In the genomic region with DNA sequence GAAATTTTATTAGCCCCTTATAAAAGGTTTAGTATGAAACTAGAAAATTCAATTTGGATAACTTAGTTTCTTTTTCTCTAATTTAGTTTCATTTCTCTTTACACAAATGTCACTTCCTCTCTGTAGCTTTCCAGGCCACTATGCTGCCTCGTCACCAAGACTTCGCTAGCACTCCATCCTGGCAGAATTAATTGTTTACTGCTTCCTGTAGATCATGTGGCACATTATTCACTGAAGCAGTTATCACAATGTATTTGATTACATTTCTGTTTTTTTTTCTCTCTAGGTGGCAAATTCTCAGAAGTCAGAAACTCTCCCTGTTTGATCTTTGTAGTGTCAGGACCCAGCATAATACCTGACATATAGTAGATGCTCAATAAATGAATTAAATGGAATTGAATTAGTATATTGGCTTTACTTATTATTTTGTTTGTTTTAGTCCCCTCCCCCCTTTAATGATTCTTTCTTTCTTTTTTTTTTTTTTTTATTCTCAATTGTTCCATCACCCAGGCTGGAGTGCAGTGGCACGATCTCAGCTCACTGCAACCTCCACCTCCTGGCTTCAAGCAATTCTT, we compare ENCODE assay signal across 7 cellular contexts. TPM values are rescaled to one million over a fixed set of nuclear protein-coding genes. Genes with fewer than 3 reads are reported as not detected.
DNase-seq lines count a peak whose midpoint lies in the region; ATAC-seq and TF ChIP-seq lines count a peak whose summit lies in the region.

No MANE protein-coding gene starts in this region.

- peak overlapping the region; percentile 64; the same call in 1 of the 2 replicates for H3K9ac ChIP-seq in OCI-LY3 (ENCODE audit: low read length)

- no peaks in the 10 kb centered on the region for H4K20me1 ChIP-seq in OCI-LY3 (ENCODE audit: insufficient read depth, low read length)

- no peaks in the 10 kb centered on the region for H3K27me3 ChIP-seq in OCI-LY3 (ENCODE audit: low read depth, low read length)
- no peaks in the 10 kb centered on the region for H3K27me3 ChIP-seq in sigmoid colon
- no peaks in the 10 kb centered on the region for H3K27me3 ChIP-seq in prostate gland (replicated peaks; ENCODE audit: insufficient read depth)

- ATAC-seq in GM18909 (IDR thresholded peaks at IDR 0.05; ENCODE audit: poor library complexity, unreplicated experiment), result peak; percentile 88
- ATAC-seq in HG02840 (IDR thresholded peaks at IDR 0.05; ENCODE audit: low FRiP score, unreplicated experiment), result peak; percentile 82

- H3K4me2 ChIP-seq in OCI-LY3 (ENCODE audit: low read length), result peak overlapping the region; percentile 94

- H3K27ac ChIP-seq in OCI-LY3 (ENCODE audit: low read length), result peak overlapping the region; percentile 94
- peak overlapping the region in 2 of 4 donors; percentile 2 to 18 for H3K27ac ChIP-seq in sigmoid colon
- no peak overlapping the region for H3K27ac ChIP-seq in prostate gland

- H3K4me3 ChIP-seq in OCI-LY3 (ENCODE audit: low read length) (peak overlapping the region; percentile 66), sigmoid colon (no peak overlapping the region), prostate gland (no peak overlapping the region)

- intact Hi-C loops in sigmoid colon (cut with DNase I) (no loop called here), prostate gland (cut with DNase I) (no loop called here)

- TF ChIP-seq EP300 in sigmoid colon (IDR thresholded peaks at IDR 0.05), result no peak

- no peak for TF ChIP-seq CTCF in OCI-LY3 (IDR thresholded peaks at IDR 0.05; ENCODE audit: low read depth, low read length)
- TF ChIP-seq CTCF in sigmoid colon (IDR thresholded peaks at IDR 0.05), result no peak
- TF ChIP-seq CTCF in prostate gland (IDR thresholded peaks at IDR 0.05), result no peak

- H2AFZ ChIP-seq in OCI-LY3 (ENCODE audit: low read depth, low read length), result no peak overlapping the region

- H3K9me3 ChIP-seq in OCI-LY3 (ENCODE audit: insufficient read depth, low read length) (no peaks in the 10 kb centered on the region), sigmoid colon (no peaks in the 10 kb centered on the region), prostate gland (no peaks in the 10 kb centered on the region)

- H3K4me1 ChIP-seq in OCI-LY3 (ENCODE audit: low read length), result peaks cover 37% of the 10 kb centered on the region
- no peaks in the 10 kb centered on the region for H3K4me1 ChIP-seq in sigmoid colon
- H3K4me1 ChIP-seq in prostate gland (replicated peaks), result no peaks in the 10 kb centered on the region

- DNase-seq in central memory CD4-positive, alpha-beta T cell, result peak; percentile 69
- DNase-seq in EL (no peak), sigmoid colon (no peak), prostate gland (ENCODE audit: low spot score) (no peak)

- no peaks in the 10 kb centered on the region for H3K79me2 ChIP-seq in OCI-LY3 (ENCODE audit: low read length)

- TF ChIP-seq POLR2A in sigmoid colon (IDR thresholded peaks at IDR 0.05) (no peak), prostate gland (IDR thresholded peaks at IDR 0.05) (no peak)

- H3K36me3 ChIP-seq in OCI-LY3 (replicated peaks; ENCODE audit: low read depth, low read length), result no peaks in the 10 kb centered on the region
- H3K36me3 ChIP-seq in sigmoid colon, result no peaks in the 10 kb centered on the region
- H3K36me3 ChIP-seq in prostate gland, result no peaks in the 10 kb centered on the region

- 40 to 55% methylated on average over 3 of the region's 3 CpGs for WGBS in sigmoid colon, 2 donors
- 73% methylated on average over 3 of the region's 3 CpGs for WGBS in prostate gland

RNA-seq across cellular contexts. Expression of a gene that starts 9.3 kb away (rescaled TPM):
- 100 to 1,000 TPM; 321 to 371 (median 343) TPM for total RNA-seq in sigmoid colon
- 1,000 to 10,000 TPM in 1 of 3 donors, 100 to 1,000 TPM in 2; 775 to 1,356 (median 840) TPM for polyA plus RNA-seq in sigmoid colon
- total RNA-seq in prostate gland, result 100 to 1,000 TPM; 461 to 567 TPM

RNA-seq across cellular contexts. Expression of a gene that starts 30.6 kb away (rescaled TPM):
- 10 to 100 TPM; 32.6 to 63.1 (median 51.3) TPM for total RNA-seq in sigmoid colon
- polyA plus RNA-seq in sigmoid colon, result 10 to 100 TPM; 18.0 to 28.7 (median 25.6) TPM
- total RNA-seq in prostate gland, result 10 to 100 TPM; 19.6 to 31.5 TPM
